In the genomic region with DNA sequence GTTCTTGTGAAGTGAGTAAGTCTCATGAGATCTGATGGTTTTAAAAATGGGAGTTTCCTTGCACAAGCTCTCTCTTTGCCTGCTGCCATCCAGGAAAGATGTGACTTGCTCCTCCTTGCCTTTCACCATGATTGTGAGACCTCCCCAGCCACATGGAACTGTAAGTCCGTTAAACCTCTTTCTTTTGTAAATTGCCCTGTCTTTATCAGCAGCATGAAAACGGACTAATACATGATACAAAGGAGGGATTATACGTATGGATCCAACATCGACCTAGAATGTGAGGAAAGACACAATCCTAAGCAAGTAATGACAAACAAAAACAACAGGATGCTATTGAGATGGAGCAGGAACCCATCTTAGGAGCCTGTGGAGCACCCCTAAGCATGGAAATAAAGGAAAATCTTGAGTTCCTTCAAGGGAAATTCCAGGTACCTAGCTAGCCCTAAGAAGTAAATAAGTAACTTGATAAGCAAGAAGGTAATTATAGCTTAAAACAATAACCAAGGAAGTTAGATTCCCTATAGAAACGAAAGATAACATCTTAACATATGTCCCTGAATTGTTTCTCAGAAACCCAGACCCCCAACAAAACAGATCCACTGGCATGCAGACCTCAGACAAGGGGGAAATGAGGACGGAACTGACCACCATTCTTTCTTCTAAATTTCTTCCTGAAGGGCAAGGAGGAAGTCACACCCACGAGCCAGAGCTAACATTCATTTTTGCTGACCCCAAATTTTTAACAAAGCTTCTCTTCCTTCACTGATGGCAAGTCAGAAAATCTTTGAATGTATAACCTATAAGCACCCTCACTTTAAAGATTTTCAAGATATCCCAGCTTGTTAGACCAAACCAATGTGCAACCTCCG, we compare ENCODE assay signal across 1 cellular context.
A peak's percentile ranks its signal among the peaks of the same experiment; 100 is the strongest.
TF ChIP-seq lines count a peak whose summit lies in the region.

No MANE protein-coding gene starts in this region.

TF ChIP-seq in WTC11, 78 proteins besides CTCF, POLR2A, EP300 and RAD21 (continued from another document and continues in another):
- TF ChIP-seq, protein P1, sequence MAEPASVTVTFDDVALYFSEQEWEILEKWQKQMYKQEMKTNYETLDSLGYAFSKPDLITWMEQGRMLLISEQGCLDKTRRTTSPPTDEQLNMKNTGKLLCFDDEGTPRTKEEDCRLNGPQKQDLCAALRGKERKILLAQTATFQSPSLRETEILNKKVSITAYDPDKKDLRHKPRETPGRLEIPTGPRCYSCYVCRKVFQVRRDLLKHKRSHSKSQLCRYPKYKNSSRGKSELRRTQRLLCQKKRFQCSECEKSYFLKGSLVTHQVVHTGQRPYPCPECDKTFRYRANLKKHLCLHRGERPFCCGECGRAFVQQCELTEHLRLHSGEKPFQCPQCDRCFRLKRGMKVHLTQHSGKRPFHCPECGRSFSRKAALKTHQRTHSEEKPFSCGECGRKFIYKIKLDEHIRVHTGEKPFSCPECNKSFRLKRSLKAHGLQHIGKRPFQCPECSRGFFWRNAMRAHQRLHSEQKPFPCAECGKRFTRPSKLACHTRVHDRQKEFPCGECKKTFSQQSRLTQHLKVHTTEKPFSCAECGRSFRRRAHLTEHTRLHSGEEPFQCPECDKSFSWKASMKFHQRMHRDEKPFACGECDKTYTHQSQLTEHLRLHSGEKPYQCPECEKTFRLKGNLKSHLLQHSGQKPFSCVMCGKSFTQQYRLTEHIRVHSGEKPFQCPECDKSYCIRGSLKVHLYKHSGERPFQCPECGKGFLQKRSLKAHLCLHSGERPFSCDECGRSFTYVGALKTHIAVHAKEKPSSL (CRISPR knock-in tag; conservative IDR thresholded peaks at IDR 0.05) = no peak
- TF ChIP-seq, protein P2, sequence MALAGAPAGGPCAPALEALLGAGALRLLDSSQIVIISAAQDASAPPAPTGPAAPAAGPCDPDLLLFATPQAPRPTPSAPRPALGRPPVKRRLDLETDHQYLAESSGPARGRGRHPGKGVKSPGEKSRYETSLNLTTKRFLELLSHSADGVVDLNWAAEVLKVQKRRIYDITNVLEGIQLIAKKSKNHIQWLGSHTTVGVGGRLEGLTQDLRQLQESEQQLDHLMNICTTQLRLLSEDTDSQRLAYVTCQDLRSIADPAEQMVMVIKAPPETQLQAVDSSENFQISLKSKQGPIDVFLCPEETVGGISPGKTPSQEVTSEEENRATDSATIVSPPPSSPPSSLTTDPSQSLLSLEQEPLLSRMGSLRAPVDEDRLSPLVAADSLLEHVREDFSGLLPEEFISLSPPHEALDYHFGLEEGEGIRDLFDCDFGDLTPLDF (CRISPR knock-in tag; IDR thresholded peaks at IDR 0.05) = no peak
- TF ChIP-seq, protein P3, sequence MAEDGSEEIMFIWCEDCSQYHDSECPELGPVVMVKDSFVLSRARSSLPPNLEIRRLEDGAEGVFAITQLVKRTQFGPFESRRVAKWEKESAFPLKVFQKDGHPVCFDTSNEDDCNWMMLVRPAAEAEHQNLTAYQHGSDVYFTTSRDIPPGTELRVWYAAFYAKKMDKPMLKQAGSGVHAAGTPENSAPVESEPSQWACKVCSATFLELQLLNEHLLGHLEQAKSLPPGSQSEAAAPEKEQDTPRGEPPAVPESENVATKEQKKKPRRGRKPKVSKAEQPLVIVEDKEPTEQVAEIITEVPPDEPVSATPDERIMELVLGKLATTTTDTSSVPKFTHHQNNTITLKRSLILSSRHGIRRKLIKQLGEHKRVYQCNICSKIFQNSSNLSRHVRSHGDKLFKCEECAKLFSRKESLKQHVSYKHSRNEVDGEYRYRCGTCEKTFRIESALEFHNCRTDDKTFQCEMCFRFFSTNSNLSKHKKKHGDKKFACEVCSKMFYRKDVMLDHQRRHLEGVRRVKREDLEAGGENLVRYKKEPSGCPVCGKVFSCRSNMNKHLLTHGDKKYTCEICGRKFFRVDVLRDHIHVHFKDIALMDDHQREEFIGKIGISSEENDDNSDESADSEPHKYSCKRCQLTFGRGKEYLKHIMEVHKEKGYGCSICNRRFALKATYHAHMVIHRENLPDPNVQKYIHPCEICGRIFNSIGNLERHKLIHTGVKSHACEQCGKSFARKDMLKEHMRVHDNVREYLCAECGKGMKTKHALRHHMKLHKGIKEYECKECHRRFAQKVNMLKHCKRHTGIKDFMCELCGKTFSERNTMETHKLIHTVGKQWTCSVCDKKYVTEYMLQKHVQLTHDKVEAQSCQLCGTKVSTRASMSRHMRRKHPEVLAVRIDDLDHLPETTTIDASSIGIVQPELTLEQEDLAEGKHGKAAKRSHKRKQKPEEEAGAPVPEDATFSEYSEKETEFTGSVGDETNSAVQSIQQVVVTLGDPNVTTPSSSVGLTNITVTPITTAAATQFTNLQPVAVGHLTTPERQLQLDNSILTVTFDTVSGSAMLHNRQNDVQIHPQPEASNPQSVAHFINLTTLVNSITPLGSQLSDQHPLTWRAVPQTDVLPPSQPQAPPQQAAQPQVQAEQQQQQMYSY (CRISPR knock-in tag; IDR thresholded peaks at IDR 0.05) = no peak
- TF ChIP-seq, protein P4, sequence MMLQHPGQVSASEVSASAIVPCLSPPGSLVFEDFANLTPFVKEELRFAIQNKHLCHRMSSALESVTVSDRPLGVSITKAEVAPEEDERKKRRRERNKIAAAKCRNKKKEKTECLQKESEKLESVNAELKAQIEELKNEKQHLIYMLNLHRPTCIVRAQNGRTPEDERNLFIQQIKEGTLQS (CRISPR knock-in tag; conservative IDR thresholded peaks at IDR 0.05) = no peak
- TF ChIP-seq, protein P5, sequence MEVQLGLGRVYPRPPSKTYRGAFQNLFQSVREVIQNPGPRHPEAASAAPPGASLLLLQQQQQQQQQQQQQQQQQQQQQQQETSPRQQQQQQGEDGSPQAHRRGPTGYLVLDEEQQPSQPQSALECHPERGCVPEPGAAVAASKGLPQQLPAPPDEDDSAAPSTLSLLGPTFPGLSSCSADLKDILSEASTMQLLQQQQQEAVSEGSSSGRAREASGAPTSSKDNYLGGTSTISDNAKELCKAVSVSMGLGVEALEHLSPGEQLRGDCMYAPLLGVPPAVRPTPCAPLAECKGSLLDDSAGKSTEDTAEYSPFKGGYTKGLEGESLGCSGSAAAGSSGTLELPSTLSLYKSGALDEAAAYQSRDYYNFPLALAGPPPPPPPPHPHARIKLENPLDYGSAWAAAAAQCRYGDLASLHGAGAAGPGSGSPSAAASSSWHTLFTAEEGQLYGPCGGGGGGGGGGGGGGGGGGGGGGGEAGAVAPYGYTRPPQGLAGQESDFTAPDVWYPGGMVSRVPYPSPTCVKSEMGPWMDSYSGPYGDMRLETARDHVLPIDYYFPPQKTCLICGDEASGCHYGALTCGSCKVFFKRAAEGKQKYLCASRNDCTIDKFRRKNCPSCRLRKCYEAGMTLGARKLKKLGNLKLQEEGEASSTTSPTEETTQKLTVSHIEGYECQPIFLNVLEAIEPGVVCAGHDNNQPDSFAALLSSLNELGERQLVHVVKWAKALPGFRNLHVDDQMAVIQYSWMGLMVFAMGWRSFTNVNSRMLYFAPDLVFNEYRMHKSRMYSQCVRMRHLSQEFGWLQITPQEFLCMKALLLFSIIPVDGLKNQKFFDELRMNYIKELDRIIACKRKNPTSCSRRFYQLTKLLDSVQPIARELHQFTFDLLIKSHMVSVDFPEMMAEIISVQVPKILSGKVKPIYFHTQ (CRISPR knock-in tag; IDR thresholded peaks at IDR 0.05) = no peak
- no peak for TF ChIP-seq ZNF121 (CRISPR knock-in tag; IDR thresholded peaks at IDR 0.05)
- TF ChIP-seq ELF4 (CRISPR knock-in tag; IDR thresholded peaks at IDR 0.05; ENCODE audit: low read depth) = no peak
- TF ChIP-seq, protein P6, sequence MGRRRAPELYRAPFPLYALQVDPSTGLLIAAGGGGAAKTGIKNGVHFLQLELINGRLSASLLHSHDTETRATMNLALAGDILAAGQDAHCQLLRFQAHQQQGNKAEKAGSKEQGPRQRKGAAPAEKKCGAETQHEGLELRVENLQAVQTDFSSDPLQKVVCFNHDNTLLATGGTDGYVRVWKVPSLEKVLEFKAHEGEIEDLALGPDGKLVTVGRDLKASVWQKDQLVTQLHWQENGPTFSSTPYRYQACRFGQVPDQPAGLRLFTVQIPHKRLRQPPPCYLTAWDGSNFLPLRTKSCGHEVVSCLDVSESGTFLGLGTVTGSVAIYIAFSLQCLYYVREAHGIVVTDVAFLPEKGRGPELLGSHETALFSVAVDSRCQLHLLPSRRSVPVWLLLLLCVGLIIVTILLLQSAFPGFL (CRISPR knock-in tag; IDR thresholded peaks at IDR 0.05; ENCODE audit: borderline replicate concordance) = no peak
- TF ChIP-seq, protein P7, sequence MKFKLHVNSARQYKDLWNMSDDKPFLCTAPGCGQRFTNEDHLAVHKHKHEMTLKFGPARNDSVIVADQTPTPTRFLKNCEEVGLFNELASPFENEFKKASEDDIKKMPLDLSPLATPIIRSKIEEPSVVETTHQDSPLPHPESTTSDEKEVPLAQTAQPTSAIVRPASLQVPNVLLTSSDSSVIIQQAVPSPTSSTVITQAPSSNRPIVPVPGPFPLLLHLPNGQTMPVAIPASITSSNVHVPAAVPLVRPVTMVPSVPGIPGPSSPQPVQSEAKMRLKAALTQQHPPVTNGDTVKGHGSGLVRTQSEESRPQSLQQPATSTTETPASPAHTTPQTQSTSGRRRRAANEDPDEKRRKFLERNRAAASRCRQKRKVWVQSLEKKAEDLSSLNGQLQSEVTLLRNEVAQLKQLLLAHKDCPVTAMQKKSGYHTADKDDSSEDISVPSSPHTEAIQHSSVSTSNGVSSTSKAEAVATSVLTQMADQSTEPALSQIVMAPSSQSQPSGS (CRISPR knock-in tag; IDR thresholded peaks at IDR 0.05; ENCODE audit: borderline replicate concordance, low read depth) = no peak
- 0 out of 2 replicates have a peak, but pooled peaks have one; percentile 34 for TF ChIP-seq ZNF671 (CRISPR knock-in tag; IDR thresholded peaks at IDR 0.05)
- no peak for TF ChIP-seq RORB (CRISPR knock-in tag; IDR thresholded peaks at IDR 0.05)
- no peak for TF ChIP-seq KAT7 (CRISPR knock-in tag; IDR thresholded peaks at IDR 0.05; ENCODE audit: borderline replicate concordance)
- TF ChIP-seq EMX1 (CRISPR knock-in tag; IDR thresholded peaks at IDR 0.05) = no peak
- TF ChIP-seq, protein P8, sequence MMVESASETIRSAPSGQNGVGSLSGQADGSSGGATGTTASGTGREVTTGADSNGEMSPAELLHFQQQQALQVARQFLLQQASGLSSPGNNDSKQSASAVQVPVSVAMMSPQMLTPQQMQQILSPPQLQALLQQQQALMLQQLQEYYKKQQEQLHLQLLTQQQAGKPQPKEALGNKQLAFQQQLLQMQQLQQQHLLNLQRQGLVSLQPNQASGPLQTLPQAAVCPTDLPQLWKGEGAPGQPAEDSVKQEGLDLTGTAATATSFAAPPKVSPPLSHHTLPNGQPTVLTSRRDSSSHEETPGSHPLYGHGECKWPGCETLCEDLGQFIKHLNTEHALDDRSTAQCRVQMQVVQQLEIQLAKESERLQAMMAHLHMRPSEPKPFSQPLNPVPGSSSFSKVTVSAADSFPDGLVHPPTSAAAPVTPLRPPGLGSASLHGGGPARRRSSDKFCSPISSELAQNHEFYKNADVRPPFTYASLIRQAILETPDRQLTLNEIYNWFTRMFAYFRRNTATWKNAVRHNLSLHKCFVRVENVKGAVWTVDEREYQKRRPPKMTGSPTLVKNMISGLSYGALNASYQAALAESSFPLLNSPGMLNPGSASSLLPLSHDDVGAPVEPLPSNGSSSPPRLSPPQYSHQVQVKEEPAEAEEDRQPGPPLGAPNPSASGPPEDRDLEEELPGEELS (CRISPR knock-in tag; IDR thresholded peaks at IDR 0.05) = peak; percentile 30; the same call in 1 of the 2 replicates
- TF ChIP-seq FOXK1 (CRISPR knock-in tag; IDR thresholded peaks at IDR 0.05) = peak; percentile 67; the same call in 1 of the 2 replicates
- TF ChIP-seq SMAD4 (CRISPR knock-in tag; IDR thresholded peaks at IDR 0.05) = no peak
- TF ChIP-seq, protein P9, sequence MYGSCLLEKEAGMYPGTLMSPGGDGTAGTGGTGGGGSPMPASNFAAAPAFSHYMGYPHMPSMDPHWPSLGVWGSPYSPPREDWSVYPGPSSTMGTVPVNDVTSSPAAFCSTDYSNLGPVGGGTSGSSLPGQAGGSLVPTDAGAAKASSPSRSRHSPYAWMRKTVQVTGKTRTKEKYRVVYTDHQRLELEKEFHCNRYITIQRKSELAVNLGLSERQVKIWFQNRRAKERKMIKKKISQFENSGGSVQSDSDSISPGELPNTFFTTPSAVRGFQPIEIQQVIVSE (CRISPR knock-in tag; IDR thresholded peaks at IDR 0.05; ENCODE audit: borderline replicate concordance) = no peak
- TF ChIP-seq, protein P10, sequence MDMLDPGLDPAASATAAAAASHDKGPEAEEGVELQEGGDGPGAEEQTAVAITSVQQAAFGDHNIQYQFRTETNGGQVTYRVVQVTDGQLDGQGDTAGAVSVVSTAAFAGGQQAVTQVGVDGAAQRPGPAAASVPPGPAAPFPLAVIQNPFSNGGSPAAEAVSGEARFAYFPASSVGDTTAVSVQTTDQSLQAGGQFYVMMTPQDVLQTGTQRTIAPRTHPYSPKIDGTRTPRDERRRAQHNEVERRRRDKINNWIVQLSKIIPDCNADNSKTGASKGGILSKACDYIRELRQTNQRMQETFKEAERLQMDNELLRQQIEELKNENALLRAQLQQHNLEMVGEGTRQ (CRISPR knock-in tag; IDR thresholded peaks at IDR 0.05) = no peak
- TF ChIP-seq, protein P11, sequence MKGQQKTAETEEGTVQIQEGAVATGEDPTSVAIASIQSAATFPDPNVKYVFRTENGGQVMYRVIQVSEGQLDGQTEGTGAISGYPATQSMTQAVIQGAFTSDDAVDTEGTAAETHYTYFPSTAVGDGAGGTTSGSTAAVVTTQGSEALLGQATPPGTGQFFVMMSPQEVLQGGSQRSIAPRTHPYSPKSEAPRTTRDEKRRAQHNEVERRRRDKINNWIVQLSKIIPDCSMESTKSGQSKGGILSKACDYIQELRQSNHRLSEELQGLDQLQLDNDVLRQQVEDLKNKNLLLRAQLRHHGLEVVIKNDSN (CRISPR knock-in tag; IDR thresholded peaks at IDR 0.05) = no peak
- peak; percentile 16; the same call in 1 of the 2 replicates for TF ChIP-seq MYBL2 (CRISPR knock-in tag; IDR thresholded peaks at IDR 0.05)
- TF ChIP-seq NR3C1 (CRISPR knock-in tag; conservative IDR thresholded peaks at IDR 0.05; ENCODE audit: low read depth) = no peak
- no peak for TF ChIP-seq ZNF396 (CRISPR knock-in tag; IDR thresholded peaks at IDR 0.05; ENCODE audit: borderline replicate concordance)
- TF ChIP-seq JUN (CRISPR knock-in tag; IDR thresholded peaks at IDR 0.05) = no peak
- no peak for TF ChIP-seq FOXP1 (CRISPR knock-in tag; IDR thresholded peaks at IDR 0.05; ENCODE audit: borderline replicate concordance)
- peak; percentile 59; the same call in 1 of the 2 replicates for TF ChIP-seq NFE2L1 (CRISPR knock-in tag; IDR thresholded peaks at IDR 0.05)
- TF ChIP-seq, protein P12, sequence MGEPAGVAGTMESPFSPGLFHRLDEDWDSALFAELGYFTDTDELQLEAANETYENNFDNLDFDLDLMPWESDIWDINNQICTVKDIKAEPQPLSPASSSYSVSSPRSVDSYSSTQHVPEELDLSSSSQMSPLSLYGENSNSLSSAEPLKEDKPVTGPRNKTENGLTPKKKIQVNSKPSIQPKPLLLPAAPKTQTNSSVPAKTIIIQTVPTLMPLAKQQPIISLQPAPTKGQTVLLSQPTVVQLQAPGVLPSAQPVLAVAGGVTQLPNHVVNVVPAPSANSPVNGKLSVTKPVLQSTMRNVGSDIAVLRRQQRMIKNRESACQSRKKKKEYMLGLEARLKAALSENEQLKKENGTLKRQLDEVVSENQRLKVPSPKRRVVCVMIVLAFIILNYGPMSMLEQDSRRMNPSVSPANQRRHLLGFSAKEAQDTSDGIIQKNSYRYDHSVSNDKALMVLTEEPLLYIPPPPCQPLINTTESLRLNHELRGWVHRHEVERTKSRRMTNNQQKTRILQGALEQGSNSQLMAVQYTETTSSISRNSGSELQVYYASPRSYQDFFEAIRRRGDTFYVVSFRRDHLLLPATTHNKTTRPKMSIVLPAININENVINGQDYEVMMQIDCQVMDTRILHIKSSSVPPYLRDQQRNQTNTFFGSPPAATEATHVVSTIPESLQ (CRISPR knock-in tag; IDR thresholded peaks at IDR 0.05) = no peak
- no peak for TF ChIP-seq TEAD4 (CRISPR knock-in tag; IDR thresholded peaks at IDR 0.05)
- TF ChIP-seq ZNF317 (CRISPR knock-in tag; IDR thresholded peaks at IDR 0.05; ENCODE audit: borderline replicate concordance, low read depth) = no peak
